Comparison of ENCODE assay signal across 9 cellular contexts in genomic region chr15:41989573-41990242, GRCh38. TPM values are rescaled to one million over a fixed set of nuclear protein-coding genes. Genes with fewer than 3 reads are reported as not detected.
DNase-seq lines count a peak whose midpoint lies in the region; ATAC-seq lines count a peak whose summit lies in the region.
"Had no signal": no experiment of that assay in that cellular context is flagged by ENCODE, and none has a peak within 500 bp of the region (broad histone marks: within the 10 kb centered on the region; RNA-seq: fewer than 3 reads in every experiment).

No MANE protein-coding gene starts in this region.

- no peak overlapping the region for H3K4me3 Mint-ChIP-seq in activated T-cell treated with anti-CD3 and anti-CD28 coated beads, Interleukin-2, amount 50 U/mL, for 24 hours
- H3K4me3 Mint-ChIP-seq in natural killer cell treated with Interleukin-12 subunit alpha and Interleukin-12 subunit beta and Interleukin-15 and Interleukin-18, amount 100 ng/mL, for 72 hours, result no peak overlapping the region
- no peak overlapping the region for H3K4me3 Mint-ChIP-seq in stimulated activated naive B cell treated with anti-CD40 and anti-IgM and Interleukin-4, amounts not matched to agents 10 μg/mL and 1 μg/mL and 100 μg/mL, for 72 hours
- H3K4me3 Mint-ChIP-seq: dendritic cell treated with granulocyte-macrophage colony-stimulating factor and Interleukin-4, amounts not matched to agents 40 ng/mL and 50 ng/mL, for 4 days had no signal

- peaks cover 3% of the 10 kb centered on the region for H3K27me3 Mint-ChIP-seq in activated T-cell treated with anti-CD3 and anti-CD28 coated beads, Interleukin-2, amount 50 U/mL, for 24 hours
- no peaks in the 10 kb centered on the region for H3K27me3 Mint-ChIP-seq in natural killer cell treated with Interleukin-12 subunit alpha and Interleukin-12 subunit beta and Interleukin-15 and Interleukin-18, amount 100 ng/mL, for 72 hours
- H3K27me3 Mint-ChIP-seq in stimulated activated naive B cell treated with anti-CD40 and anti-IgM and Interleukin-4, amounts not matched to agents 10 μg/mL and 1 μg/mL and 100 μg/mL, for 72 hours, result peaks cover 6 to 10% of the 10 kb centered on the region in 2 donors

- DNase-seq in DMS53 treated with DMSO at 0.1 percent for 48 hours (lab: John Stamatoyannopoulos, UW; ENCODE audit: unreplicated experiment) (peak; percentile 62), OCI-M2 (lab: John Stamatoyannopoulos, UW; ENCODE audit: unreplicated experiment) (peak; percentile 17), fibroblast of gingiva (ENCODE audit: low read depth) (peak; percentile 52)
- peak; percentile 94 for DNase-seq in activated T-cell treated with anti-CD3 and anti-CD28 coated beads, Interleukin-2, amount 50 U/mL, for 24 hours
- DNase-seq in natural killer cell treated with Interleukin-12 subunit alpha and Interleukin-12 subunit beta and Interleukin-15 and Interleukin-18, amount 100 ng/mL, for 72 hours (ENCODE audit: low spot score), result peak; percentile 77
- DNase-seq in stimulated activated naive B cell treated with anti-CD40 and anti-IgM and Interleukin-4, amounts not matched to agents 10 μg/mL and 1 μg/mL and 100 μg/mL, for 72 hours, result peak; percentile 75

- no peaks in the 10 kb centered on the region for H3K4me1 Mint-ChIP-seq in activated T-cell treated with anti-CD3 and anti-CD28 coated beads, Interleukin-2, amount 50 U/mL, for 24 hours (ENCODE audit: low read depth)
- no peaks in the 10 kb centered on the region for H3K4me1 Mint-ChIP-seq in natural killer cell treated with Interleukin-12 subunit alpha and Interleukin-12 subunit beta and Interleukin-15 and Interleukin-18, amount 100 ng/mL, for 72 hours (ENCODE audit: low read depth in 2 of 2)
- no peaks in the 10 kb centered on the region for H3K4me1 Mint-ChIP-seq in stimulated activated naive B cell treated with anti-CD40 and anti-IgM and Interleukin-4, amounts not matched to agents 10 μg/mL and 1 μg/mL and 100 μg/mL, for 72 hours

- H3K36me3 Mint-ChIP-seq in activated T-cell treated with anti-CD3 and anti-CD28 coated beads, Interleukin-2, amount 50 U/mL, for 24 hours (ENCODE audit: low read depth), result no peaks in the 10 kb centered on the region
- H3K36me3 Mint-ChIP-seq in natural killer cell treated with Interleukin-12 subunit alpha and Interleukin-12 subunit beta and Interleukin-15 and Interleukin-18, amount 100 ng/mL, for 72 hours, result no peaks in the 10 kb centered on the region
- H3K36me3 Mint-ChIP-seq in stimulated activated naive B cell treated with anti-CD40 and anti-IgM and Interleukin-4, amounts not matched to agents 10 μg/mL and 1 μg/mL and 100 μg/mL, for 72 hours, result no peaks in the 10 kb centered on the region

- peak; percentile 72 for ATAC-seq in HG02798 (IDR thresholded peaks at IDR 0.05; ENCODE audit: poor library complexity, unreplicated experiment)
- ATAC-seq in natural killer cell treated with Interleukin-12 subunit alpha and Interleukin-12 subunit beta and Interleukin-15 and Interleukin-18, amount 100 ng/mL, for 72 hours, result peak; percentile 84 to 85
- ATAC-seq in stimulated activated naive B cell treated with anti-CD40 and anti-IgM and Interleukin-4, amounts not matched to agents 10 μg/mL and 1 μg/mL and 100 μg/mL, for 72 hours (replicated peaks), result peak; percentile 95 to 98
- no peak for ATAC-seq in GM19452 (IDR thresholded peaks at IDR 0.05; ENCODE audit: unreplicated experiment)

- no peak overlapping the region for H3K27ac Mint-ChIP-seq in activated T-cell treated with anti-CD3 and anti-CD28 coated beads, Interleukin-2, amount 50 U/mL, for 24 hours
- no peak overlapping the region for H3K27ac Mint-ChIP-seq in natural killer cell treated with Interleukin-12 subunit alpha and Interleukin-12 subunit beta and Interleukin-15 and Interleukin-18, amount 100 ng/mL, for 72 hours
- H3K27ac Mint-ChIP-seq in stimulated activated naive B cell treated with anti-CD40 and anti-IgM and Interleukin-4, amounts not matched to agents 10 μg/mL and 1 μg/mL and 100 μg/mL, for 72 hours, result no peak overlapping the region

- no peaks in the 10 kb centered on the region for H3K9me3 Mint-ChIP-seq in activated T-cell treated with anti-CD3 and anti-CD28 coated beads, Interleukin-2, amount 50 U/mL, for 24 hours
- H3K9me3 Mint-ChIP-seq in natural killer cell treated with Interleukin-12 subunit alpha and Interleukin-12 subunit beta and Interleukin-15 and Interleukin-18, amount 100 ng/mL, for 72 hours, result no peaks in the 10 kb centered on the region
- H3K9me3 Mint-ChIP-seq in stimulated activated naive B cell treated with anti-CD40 and anti-IgM and Interleukin-4, amounts not matched to agents 10 μg/mL and 1 μg/mL and 100 μg/mL, for 72 hours, result no peaks in the 10 kb centered on the region
- H3K9me3 Mint-ChIP-seq: dendritic cell treated with granulocyte-macrophage colony-stimulating factor and Interleukin-4, amounts not matched to agents 40 ng/mL and 50 ng/mL, for 4 days had no signal

RNA-seq across cellular contexts. Expression of gene EHD4, which starts 17.4 kb away (rescaled TPM):
- total RNA-seq in natural killer cell treated with Interleukin-12 subunit alpha and Interleukin-12 subunit beta and Interleukin-15 and Interleukin-18, amount 100 ng/mL, for 72 hours, result 10 to 100 TPM; 19.9 to 24.5 TPM

RNA-seq across cellular contexts. Expression of gene PLA2G4E, which starts 31.1 kb away (rescaled TPM):
- total RNA-seq in natural killer cell treated with Interleukin-12 subunit alpha and Interleukin-12 subunit beta and Interleukin-15 and Interleukin-18, amount 100 ng/mL, for 72 hours, result not detected

Comparison
In these comparisons a context has a peak if more than half of its experiments do, and no peak if none do; other contexts are left out.
1. DNase-seq: peak in every context shown above with its lines; median percentile 94 in activated T-cell treated with anti-CD3 and anti-CD28 coated beads, Interleukin-2, amount 50 U/mL, for 24 hours; 77 in natural killer cell treated with Interleukin-12 subunit alpha and Interleukin-12 subunit beta and Interleukin-15 and Interleukin-18, amount 100 ng/mL, for 72 hours; 75 in stimulated activated naive B cell treated with anti-CD40 and anti-IgM and Interleukin-4, amounts not matched to agents 10 μg/mL and 1 μg/mL and 100 μg/mL, for 72 hours; 62 in DMS53 treated with DMSO at 0.1 percent for 48 hours; 52 in fibroblast of gingiva; 17 in OCI-M2.